In genomic region chr18:73697395-73697794, GRCh38 we compare ENCODE assay signal across 28 cellular contexts.
"Had no signal": no experiment of that assay in that cellular context is flagged by ENCODE, and none has a peak within 500 bp of the region (broad histone marks: within the 10 kb centered on the region; RNA-seq: fewer than 3 reads in every experiment).

No MANE protein-coding gene starts in this region.

- ATAC-seq: stimulated activated effector memory CD8-positive, alpha-beta T cell treated with anti-CD3 and anti-CD28 coated beads, Interleukin-12 subunit alpha, Interleukin-12 subunit beta, amount 100 ng/mL, for 72 hours; stimulated activated memory B cell treated with anti-CD40 and anti-IgM and Interleukin-4, amounts not matched to agents 10 μg/mL and 1 μg/mL and 100 μg/mL, for 72 hours; stimulated activated naive B cell treated with anti-CD40 and anti-IgM and Interleukin-4, amounts not matched to agents 10 μg/mL and 1 μg/mL and 100 μg/mL, for 72 hours; stimulated activated naive CD8-positive, alpha-beta T cell treated with anti-CD3 and anti-CD28 coated beads, Interleukin-15, amount 100 ng/mL, for 72 hours; stimulated activated naive CD8-positive, alpha-beta T cell treated with anti-CD3 and anti-CD28 coated beads, Interleukin-15, Interleukin-2, amounts not matched to agents 100 U/mL and 50 U/mL, for 24 hours; upper lobe of right lung had no signal

- H3K4me1 ChIP-seq: stomach, suprapubic skin, testis, thyroid gland, tibial nerve, transverse colon, upper lobe of left lung, upper lobe of right lung, uterus, vagina had no signal

- H3K27me3 ChIP-seq: stomach, suprapubic skin, testis, thyroid gland, tibial artery, tibial nerve, transverse colon, upper lobe of left lung, upper lobe of right lung, uterus, vagina had no signal

- H3K27ac ChIP-seq: stomach, suprapubic skin, testis, thoracic aorta, thyroid gland, tibial artery, tibial nerve, transverse colon, upper lobe of left lung, upper lobe of right lung, uterus, vagina had no signal

- H3K4me3 Mint-ChIP-seq: stimulated activated effector memory CD8-positive, alpha-beta T cell treated with anti-CD3 and anti-CD28 coated beads, Interleukin-12 subunit alpha, Interleukin-12 subunit beta, amount 100 ng/mL, for 72 hours; stimulated activated memory B cell treated with anti-CD40 and anti-IgM and Interleukin-4, amounts not matched to agents 10 μg/mL and 1 μg/mL and 100 μg/mL, for 72 hours; stimulated activated naive B cell treated with anti-CD40 and anti-IgM and Interleukin-4, amounts not matched to agents 10 μg/mL and 1 μg/mL and 100 μg/mL, for 72 hours; stimulated activated naive CD8-positive, alpha-beta T cell treated with anti-CD3 and anti-CD28 coated beads, Interleukin-15, amount 100 ng/mL, for 72 hours; stimulated activated naive CD8-positive, alpha-beta T cell treated with anti-CD3 and anti-CD28 coated beads, Interleukin-15, Interleukin-2, amounts not matched to agents 100 ng/mL and 50 ng/mL, for 24 hours; type B pancreatic cell had no signal

- H3K27ac Mint-ChIP-seq: stimulated activated effector memory CD8-positive, alpha-beta T cell treated with anti-CD3 and anti-CD28 coated beads, Interleukin-12 subunit alpha, Interleukin-12 subunit beta, amount 100 ng/mL, for 72 hours; stimulated activated memory B cell treated with anti-CD40 and anti-IgM and Interleukin-4, amounts not matched to agents 10 μg/mL and 1 μg/mL and 100 μg/mL, for 72 hours; stimulated activated naive B cell treated with anti-CD40 and anti-IgM and Interleukin-4, amounts not matched to agents 10 μg/mL and 1 μg/mL and 100 μg/mL, for 72 hours; stimulated activated naive CD8-positive, alpha-beta T cell treated with anti-CD3 and anti-CD28 coated beads, Interleukin-15, amount 100 ng/mL, for 72 hours; stimulated activated naive CD8-positive, alpha-beta T cell treated with anti-CD3 and anti-CD28 coated beads, Interleukin-15, Interleukin-2, amounts not matched to agents 100 ng/mL and 50 ng/mL, for 24 hours; type B pancreatic cell had no signal

- H3K36me3 ChIP-seq: stomach, suprapubic skin, thoracic aorta, thyroid gland, tibial artery, tibial nerve, transverse colon, upper lobe of left lung, upper lobe of right lung, uterus, vagina had no signal

- H3K9me3 Mint-ChIP-seq: stimulated activated memory B cell treated with anti-CD40 and anti-IgM and Interleukin-4, amounts not matched to agents 10 μg/mL and 1 μg/mL and 100 μg/mL, for 72 hours; stimulated activated naive B cell treated with anti-CD40 and anti-IgM and Interleukin-4, amounts not matched to agents 10 μg/mL and 1 μg/mL and 100 μg/mL, for 72 hours; stimulated activated naive CD8-positive, alpha-beta T cell treated with anti-CD3 and anti-CD28 coated beads, Interleukin-15, amount 100 ng/mL, for 72 hours; type B pancreatic cell had no signal

- FAIRE-seq: urothelium cell line had no signal

- H3K4me1 Mint-ChIP-seq: stimulated activated effector memory CD8-positive, alpha-beta T cell treated with anti-CD3 and anti-CD28 coated beads, Interleukin-12 subunit alpha, Interleukin-12 subunit beta, amount 100 ng/mL, for 72 hours; stimulated activated memory B cell treated with anti-CD40 and anti-IgM and Interleukin-4, amounts not matched to agents 10 μg/mL and 1 μg/mL and 100 μg/mL, for 72 hours; stimulated activated naive B cell treated with anti-CD40 and anti-IgM and Interleukin-4, amounts not matched to agents 10 μg/mL and 1 μg/mL and 100 μg/mL, for 72 hours; stimulated activated naive CD8-positive, alpha-beta T cell treated with anti-CD3 and anti-CD28 coated beads, Interleukin-15, amount 100 ng/mL, for 72 hours had no signal

- DNase-seq: stimulated activated CD4-positive, alpha-beta T cell treated with anti-CD3 and anti-CD28 coated beads, Interleukin-2, amount 100 ng/mL, for 48 hours; stimulated activated CD4-positive, alpha-beta T cell treated with anti-CD3 and anti-CD28 coated beads, Interleukin-4, amount 100 ng/mL, for 1 hour; stimulated activated CD4-positive, alpha-beta T cell treated with anti-CD3 and anti-CD28 coated beads, Interleukin-4, amount 100 ng/mL, for 24 hours; stimulated activated CD4-positive, alpha-beta T cell treated with anti-CD3 and anti-CD28 coated beads, Interleukin-4, amount 100 ng/mL, for 4 hours; stimulated activated CD8-positive, alpha-beta memory T cell treated with anti-CD3 and anti-CD28 coated beads, Interleukin-4, amount 100 ng/mL, for 48 hours; stimulated activated naive B cell treated with anti-CD40 and anti-IgM and Interleukin-4, amounts not matched to agents 10 μg/mL and 1 μg/mL and 100 μg/mL, for 72 hours; stimulated activated naive CD4-positive, alpha-beta T cell; stimulated activated naive CD4-positive, alpha-beta T cell treated with Interleukin-2 at 50 U/mL for 16 hours; stimulated activated naive CD8-positive, alpha-beta T cell treated with anti-CD3 and anti-CD28 coated beads, Interleukin-15, amount 100 ng/mL, for 72 hours; stimulated activated naive CD8-positive, alpha-beta T cell treated with anti-CD3 and anti-CD28 coated beads, Interleukin-15, Interleukin-2, amounts not matched to agents 100 U/mL and 50 U/mL, for 24 hours; stomach; substantia nigra; testis; thyroid gland; tibial artery; transverse colon; upper lobe of left lung; upper lobe of right lung; uterus had no signal

- H3K27me3 Mint-ChIP-seq: stimulated activated memory B cell treated with anti-CD40 and anti-IgM and Interleukin-4, amounts not matched to agents 10 μg/mL and 1 μg/mL and 100 μg/mL, for 72 hours; stimulated activated naive B cell treated with anti-CD40 and anti-IgM and Interleukin-4, amounts not matched to agents 10 μg/mL and 1 μg/mL and 100 μg/mL, for 72 hours; stimulated activated naive CD8-positive, alpha-beta T cell treated with anti-CD3 and anti-CD28 coated beads, Interleukin-15, amount 100 ng/mL, for 72 hours; stimulated activated naive CD8-positive, alpha-beta T cell treated with anti-CD3 and anti-CD28 coated beads, Interleukin-15, Interleukin-2, amounts not matched to agents 100 ng/mL and 50 ng/mL, for 24 hours; type B pancreatic cell had no signal

- H3K9me3 ChIP-seq: stomach, suprapubic skin, testis, thoracic aorta, thyroid gland, tibial artery, tibial nerve, transverse colon, upper lobe of left lung, upper lobe of right lung, uterus, vagina had no signal

- H3K36me3 Mint-ChIP-seq: stimulated activated effector memory CD8-positive, alpha-beta T cell treated with anti-CD3 and anti-CD28 coated beads, Interleukin-12 subunit alpha, Interleukin-12 subunit beta, amount 100 ng/mL, for 72 hours; stimulated activated memory B cell treated with anti-CD40 and anti-IgM and Interleukin-4, amounts not matched to agents 10 μg/mL and 1 μg/mL and 100 μg/mL, for 72 hours; stimulated activated naive B cell treated with anti-CD40 and anti-IgM and Interleukin-4, amounts not matched to agents 10 μg/mL and 1 μg/mL and 100 μg/mL, for 72 hours; type B pancreatic cell had no signal

- H3K4me3 ChIP-seq: stomach, suprapubic skin, testis, thoracic aorta, thyroid gland, tibial artery, tibial nerve, transverse colon, upper lobe of left lung, upper lobe of right lung, uterus, vagina had no signal
